Comparison of ENCODE assay signal across 28 cellular contexts in genomic region chr4:116752027-116752426, GRCh38.
"Had no signal": no experiment of that assay in that cellular context is flagged by ENCODE, and none has a peak within 500 bp of the region (broad histone marks: within the 10 kb centered on the region; RNA-seq: fewer than 3 reads in every experiment).

No MANE protein-coding gene starts in this region.

- DNase-seq: Kasumi-1; MV-4-11; NCI-H1092; NCI-H1105 treated with DMSO at 0.1 percent for 48 hours; NCI-H1417 treated with DMSO at 0.1 percent for 48 hours; NCI-H146; NCI-H1694 treated with DMSO at 0.1 percent for 48 hours; NCI-H1930; NCI-H2081 treated with DMSO at 0.1 percent for 48 hours; NCI-H2171; NCI-H345; NCI-H510A; NCI-H524 treated with DMSO at 0.1 percent for 48 hours; NCI-H69; NCI-H774; NK-92 treated with Interleukin-12 subunit alpha and Interleukin-12 subunit beta, amount 100 ng/mL, for 24 hours; PC-3; SHP77 treated with DMSO at 0.1 percent for 48 hours; SJCRH30; T-helper 1 cell; T-helper 17 cell had no signal

- H3K9me3 Mint-ChIP-seq: T-helper 2 cell treated with Interferon-gamma antibody and Interleukin-4, amounts not matched to agents 5 μg/mL and 100 μg/mL, for 36 hours had no signal

- H3K27me3 ChIP-seq: SJCRH30 had no signal

- FAIRE-seq: K562 had no signal

- H3K9ac ChIP-seq: KMS-11 had no signal

- H3K9me3 ChIP-seq: SJCRH30 had no signal

- ATAC-seq: K562, Panc1, PC-3, Right ventricle myocardium inferior, SK-N-SH treated with all-trans-retinoic acid at 6 μM for 48 hours, T-helper 17 cell had no signal

- H3K4me1 ChIP-seq: SJCRH30 had no signal

- H3K36me3 Mint-ChIP-seq: IgD-negative memory B cell had no signal

- H3K4me3 Mint-ChIP-seq: IgD-negative memory B cell; T-helper 17 cell; T-helper 2 cell treated with Interferon-gamma antibody and Interleukin-4, amounts not matched to agents 5 μg/mL and 100 μg/mL, for 36 hours had no signal

- H3K27me3 Mint-ChIP-seq: IgD-negative memory B cell, T-helper 17 cell had no signal

- H3K4me2 ChIP-seq: KMS-11 had no signal

- H3K4me1 Mint-ChIP-seq: IgD-negative memory B cell, T-helper 17 cell had no signal

- H3K27ac Mint-ChIP-seq: IgD-negative memory B cell; T-helper 17 cell; T-helper 2 cell treated with Interferon-gamma antibody and Interleukin-4, amounts not matched to agents 5 μg/mL and 100 μg/mL, for 36 hours had no signal

- H3K27ac ChIP-seq: KMS-11, SJCRH30 had no signal

- H3K36me3 ChIP-seq: SJCRH30 had no signal

- H3K4me3 ChIP-seq: K562, SJCRH30 had no signal
